Comparison of ENCODE assay signal across 15 cellular contexts in the genomic region with DNA sequence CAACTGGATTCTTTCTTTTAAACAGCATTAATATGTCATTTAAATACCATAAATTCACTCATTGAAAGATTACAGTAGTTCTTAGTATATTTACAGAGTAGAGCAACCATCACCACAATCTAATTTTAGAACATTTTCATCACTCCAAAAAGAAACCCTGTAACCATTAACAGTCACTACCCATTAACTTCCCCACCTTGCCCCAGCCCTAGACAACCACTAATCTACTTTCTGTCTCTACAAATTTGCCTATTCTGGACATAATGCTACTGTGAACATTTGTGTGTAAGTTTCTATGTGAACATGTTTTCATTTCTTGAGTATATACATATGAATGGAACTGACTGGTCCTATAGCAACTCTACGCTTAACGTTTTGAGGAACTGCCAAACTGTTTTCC. TPM values are rescaled to one million over a fixed set of nuclear protein-coding genes. Genes with fewer than 3 reads are reported as not detected.
DNase-seq lines count a peak whose midpoint lies in the region; ATAC-seq and TF ChIP-seq lines count a peak whose summit lies in the region.
"Had no signal": no experiment of that assay in that cellular context is flagged by ENCODE, and none has a peak within 500 bp of the region (broad histone marks: within the 10 kb centered on the region; RNA-seq: fewer than 3 reads in every experiment).

No MANE protein-coding gene starts in this region.

- TF ChIP-seq CTCF in CD14-positive monocyte (IDR thresholded peaks at IDR 0.05) = no peak

- no peaks in the 10 kb centered on the region for H3K27me3 Mint-ChIP-seq in CD14-positive monocyte (ENCODE audit: low read depth in 3 of 3)
- H3K27me3 Mint-ChIP-seq: naive thymus-derived CD8-positive, alpha-beta T cell; T-helper 17 cell had no signal

- H3K4me1 Mint-ChIP-seq in CD14-positive monocyte = no peaks in the 10 kb centered on the region
- H3K4me1 Mint-ChIP-seq: naive thymus-derived CD8-positive, alpha-beta T cell had no signal

- H3K27ac Mint-ChIP-seq in CD14-positive monocyte = no peak overlapping the region
- H3K27ac Mint-ChIP-seq: naive thymus-derived CD8-positive, alpha-beta T cell; T-helper 17 cell had no signal

- ATAC-seq in GM18870 (IDR thresholded peaks at IDR 0.05; ENCODE audit: unreplicated experiment) (peak; percentile 91), GM19468 (IDR thresholded peaks at IDR 0.05; ENCODE audit: extremely low read depth, unreplicated experiment) (peak; percentile 37), HG02943 (IDR thresholded peaks at IDR 0.05; ENCODE audit: low read depth, unreplicated experiment) (peak; percentile 94)
- ATAC-seq: left colon; naive thymus-derived CD8-positive, alpha-beta T cell; T-helper 17 cell had no signal

- H3K9me3 Mint-ChIP-seq in CD14-positive monocyte = no peaks in the 10 kb centered on the region
- H3K9me3 Mint-ChIP-seq: naive thymus-derived CD8-positive, alpha-beta T cell had no signal

- H3K4me3 Mint-ChIP-seq in CD14-positive monocyte = no peak overlapping the region
- H3K4me3 Mint-ChIP-seq: naive thymus-derived CD8-positive, alpha-beta T cell; T-helper 17 cell had no signal

- DNase-seq in NCI-H526 treated with DMSO at 0.1 percent for 48 hours (lab: John Stamatoyannopoulos, UW) (peak; percentile 54), cerebellar cortex (ENCODE audit: low spot score) (no peak), glomerular visceral epithelial cell (ENCODE audit: extremely low spot score) (no peak), CD14-positive monocyte (ENCODE audit: low spot score) (no peak), superior temporal gyrus (ENCODE audit: extremely low spot score) (no peak)
- DNase-seq: activated CD4-positive, alpha-beta T cell treated with anti-CD3 and anti-CD28 coated beads for 48 hours; activated effector memory CD4-positive, alpha-beta T cell treated with Interleukin-2 at 50 U/mL for 16 hours; brain microvascular endothelial cell; glutamatergic neuron; left colon; naive thymus-derived CD8-positive, alpha-beta T cell; T-helper 17 cell had no signal

- intact Hi-C loops in CD14-positive monocyte (cut with micrococcal nuclease) = no loop called here

- H3K36me3 Mint-ChIP-seq in CD14-positive monocyte = peaks cover 54 to 83% of the 10 kb centered on the region in 2 donors

RNA-seq across cellular contexts. Expression of a gene that starts 42.4 kb away (rescaled TPM):
- 10 to 100 TPM; 43.9 to 44.3 TPM for polyA plus RNA-seq in CD14-positive monocyte

RNA-seq across cellular contexts. Expression of a gene that starts 56.0 kb away (rescaled TPM):
- polyA plus RNA-seq in CD14-positive monocyte = 1 to 10 TPM in 1 of 2 donors, under 1 TPM in 1; 0.69 to 1.0 TPM

Comparison
In these comparisons a context has a peak if more than half of its experiments do, and no peak if none do; other contexts are left out.
1. ATAC-seq: peak in every context shown above with its lines; median percentile 94 in HG02943; 91 in GM18870; 37 in GM19468.